In the genomic region with DNA sequence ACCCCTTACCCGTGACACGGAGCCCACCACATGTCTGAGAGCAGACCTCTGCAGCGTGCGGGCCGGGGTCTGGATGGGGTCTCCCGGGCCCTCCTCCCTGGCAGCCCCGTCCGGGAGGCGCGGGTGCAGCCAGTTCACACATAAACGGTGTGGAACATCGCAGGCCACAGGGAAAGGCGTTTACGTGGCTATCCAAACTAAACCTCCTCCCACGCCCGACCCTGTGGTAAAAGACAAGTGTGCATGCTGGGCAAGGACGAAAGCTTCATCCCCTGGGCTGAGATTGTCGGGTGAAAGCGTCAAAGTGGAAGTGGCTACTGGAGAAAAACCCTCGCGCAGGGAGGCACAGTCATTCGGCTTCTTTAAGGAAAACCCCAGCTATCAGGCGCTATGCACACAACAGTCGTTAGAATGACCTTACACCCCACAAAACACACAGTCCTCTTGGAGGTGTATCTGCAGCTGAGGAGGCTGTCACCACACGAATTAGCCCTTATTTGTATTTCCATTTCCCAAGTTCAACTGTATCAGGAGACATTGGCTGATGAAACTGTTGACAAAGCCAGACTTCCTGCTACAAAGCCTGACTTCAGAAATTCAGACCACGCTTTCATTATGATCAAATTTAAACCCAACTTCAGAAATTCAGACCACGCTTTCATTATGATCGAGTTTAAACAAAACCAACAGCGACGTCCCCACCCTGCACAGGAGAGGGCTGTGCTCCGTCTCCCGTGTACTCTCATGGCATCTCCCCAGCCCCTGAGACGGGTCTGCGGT, we compare ENCODE assay signal across 9 cellular contexts. TPM values are rescaled to one million over a fixed set of nuclear protein-coding genes. Genes with fewer than 3 reads are reported as not detected.
DNase-seq lines count a peak whose midpoint lies in the region; ATAC-seq and TF ChIP-seq lines count a peak whose summit lies in the region.
"Had no signal": no experiment of that assay in that cellular context is flagged by ENCODE, and none has a peak within 500 bp of the region (broad histone marks: within the 10 kb centered on the region; RNA-seq: fewer than 3 reads in every experiment).

No MANE protein-coding gene starts in this region.

- no peak overlapping the region for H3K27ac ChIP-seq in esophagus muscularis mucosa (replicated peaks in 1 of 4)

- no peaks in the 10 kb centered on the region for H3K27me3 Mint-ChIP-seq in T-helper 17 cell
- peaks cover 4% of the 10 kb centered on the region for H3K27me3 Mint-ChIP-seq in nephron (ENCODE audit: low read depth)

- no peak overlapping the region for H3K4me3 ChIP-seq in esophagus muscularis mucosa
- H3K4me3 ChIP-seq: heart left ventricle had no signal

- no peaks in the 10 kb centered on the region for H3K4me1 ChIP-seq in esophagus muscularis mucosa

- TF ChIP-seq CTCF in GM13977 (IDR thresholded peaks at IDR 0.05; ENCODE audit: extremely low read depth, insufficient read depth, missing control alignments), result no peak
- no peak for TF ChIP-seq CTCF in nephron (IDR thresholded peaks at IDR 0.05; ENCODE audit: unreplicated experiment in 3 of 3)
- TF ChIP-seq CTCF in esophagus muscularis mucosa (IDR thresholded peaks at IDR 0.05), result no peak

- peak; percentile 39 for ATAC-seq in GM21390 (IDR thresholded peaks at IDR 0.05; ENCODE audit: unreplicated experiment)
- peak; percentile 65 for ATAC-seq in T-helper 17 cell

- peak overlapping the region; percentile 79 for H3K27ac Mint-ChIP-seq in T-helper 17 cell
- peak overlapping the region in 2 of 3 experiments; percentile 29 to 51 for H3K27ac Mint-ChIP-seq in nephron

- no peaks in the 10 kb centered on the region for H3K27me3 ChIP-seq in esophagus muscularis mucosa
- H3K27me3 ChIP-seq: heart left ventricle had no signal

- in situ Hi-C loops in GM13977 (cut with MboI; ENCODE audit: low pct_unique_long_range_greater_than_20kb, low sequenced_read_pairs, unreplicated experiment), result no loop called here

- H3K4me1 Mint-ChIP-seq in T-helper 17 cell (peaks cover 19% of the 10 kb centered on the region), nephron (peaks cover 56% of the 10 kb centered on the region)

- intact Hi-C loops in esophagus muscularis mucosa (cut with DNase I), result no loop called here

- H3K36me3 ChIP-seq in esophagus muscularis mucosa, result peaks cover 0 to 7% (median 0%) of the 10 kb centered on the region in 4 donors
- H3K36me3 ChIP-seq: heart left ventricle had no signal

- DNase-seq in GM13977 (ENCODE audit: low spot score), result peak; percentile 76
- no peak for DNase-seq in T-helper 17 cell
- no peak for DNase-seq in esophagus muscularis mucosa (ENCODE audit: extremely low spot score)
- no peak for DNase-seq in ecto neural progenitor cell (ENCODE audit: low spot score)
- no peak for DNase-seq in mucosa of gallbladder (ENCODE audit: low spot score)
- DNase-seq: NCI-H1436 treated with DMSO at 0.1 percent for 48 hours had no signal

- TF ChIP-seq POLR2A in esophagus muscularis mucosa (IDR thresholded peaks at IDR 0.05; ENCODE audit: low read depth), result no peak

- no peaks in the 10 kb centered on the region for H3K9me3 Mint-ChIP-seq in nephron

- H3K36me3 Mint-ChIP-seq in T-helper 17 cell (ENCODE audit: low read depth) (no peaks in the 10 kb centered on the region), nephron (ENCODE audit: low read depth) (peaks cover 6% of the 10 kb centered on the region)

- 90% methylated on average over 34 of the region's 34 CpGs for WGBS in esophagus muscularis mucosa

- H3K9me3 ChIP-seq in T-helper 17 cell (ENCODE audit: control insufficient read depth, low read length, poor library complexity, severe bottlenecking) (no peaks in the 10 kb centered on the region), esophagus muscularis mucosa (no peaks in the 10 kb centered on the region)
- H3K9me3 ChIP-seq: heart left ventricle had no signal

- TF ChIP-seq EP300 in esophagus muscularis mucosa (IDR thresholded peaks at IDR 0.05), result no peak

- H3K4me3 Mint-ChIP-seq in T-helper 17 cell (peak overlapping the region; percentile 77), nephron (no peak overlapping the region)

RNA-seq across cellular contexts. Expression of gene GPER1, which starts 15.3 kb away (rescaled TPM):
- total RNA-seq in T-helper 17 cell, result under 1 TPM in 1 of 2 donors, not detected in 1; 0.25 TPM
- 10 to 100 TPM in 2 of 4 donors, 1 to 10 TPM in 2; 4.6 to 19.9 (median 11.0) TPM for total RNA-seq in esophagus muscularis mucosa
- 4.7 TPM for total RNA-seq in mucosa of gallbladder

RNA-seq across cellular contexts. Expression of gene ZFAND2A, which starts 56.8 kb away (rescaled TPM):
- total RNA-seq in T-helper 17 cell, result 10 to 100 TPM; 73.6 to 87.8 TPM
- total RNA-seq in esophagus muscularis mucosa, result 10 to 100 TPM; 24.3 to 27.5 (median 25.5) TPM
- total RNA-seq in mucosa of gallbladder, result 19.2 TPM

RNA-seq across cellular contexts. Expression of gene GPR146, which starts 58.9 kb away (rescaled TPM):
- total RNA-seq in T-helper 17 cell (10 to 100 TPM; 17.9 to 22.2 TPM), esophagus muscularis mucosa (10 to 100 TPM; 12.5 to 30.8 (median 25.5) TPM), mucosa of gallbladder (8.3 TPM)
